Comparison of ENCODE assay signal across 8 cellular contexts in the genomic region with DNA sequence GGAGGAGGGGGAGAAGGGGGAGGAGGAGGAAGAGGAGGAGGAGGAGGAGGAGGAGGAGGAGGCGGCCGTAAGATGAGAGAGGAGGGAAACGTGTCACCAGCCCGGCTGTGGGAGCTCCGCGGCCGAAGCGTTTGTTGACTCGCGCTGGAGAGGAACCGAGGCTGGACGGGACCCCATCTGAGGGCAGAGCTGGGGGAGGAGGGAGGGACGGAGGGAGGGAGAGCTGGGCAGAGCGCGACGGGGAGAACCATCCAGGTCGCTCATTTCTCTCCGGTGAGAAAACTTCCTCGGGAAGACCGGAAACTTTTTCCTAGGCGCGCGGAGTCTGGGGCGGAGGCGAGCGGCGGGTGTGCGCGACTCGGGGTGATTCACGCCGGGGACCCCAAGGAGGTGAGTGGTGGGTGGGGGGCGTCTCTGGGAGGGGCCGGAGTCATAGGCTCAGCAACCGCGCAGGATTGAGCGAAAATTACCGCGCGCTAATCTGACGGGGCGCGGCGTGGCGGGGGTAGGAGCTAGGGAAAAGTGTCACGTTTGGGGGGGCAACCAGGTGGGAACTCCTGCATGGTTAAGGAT.
DNase-seq lines count a peak whose midpoint lies in the region; ATAC-seq and TF ChIP-seq lines count a peak whose summit lies in the region.

No MANE protein-coding gene starts in this region.

- peaks cover 7% of the 10 kb centered on the region for H3K36me3 Mint-ChIP-seq in activated T-cell treated with anti-CD3 and anti-CD28 coated beads, Interleukin-2, amount 50 U/mL, for 4 hours (ENCODE audit: insufficient read depth)

- peak overlapping the region; percentile 93 for H3K4me3 Mint-ChIP-seq in activated T-cell treated with anti-CD3 and anti-CD28 coated beads, Interleukin-2, amount 50 U/mL, for 4 hours

- no peaks in the 10 kb centered on the region for H3K9me3 Mint-ChIP-seq in activated T-cell treated with anti-CD3 and anti-CD28 coated beads, Interleukin-2, amount 50 U/mL, for 4 hours

- no peak overlapping the region for H3K4ac ChIP-seq in neuronal stem cell (ENCODE audit: low read length)

- H3K4me1 ChIP-seq in gastroesophageal sphincter (peaks cover 0 to 26% (median 0%) of the 10 kb centered on the region in 3 donors), neuronal stem cell (ENCODE audit: control insufficient read depth in 2 of 2, insufficient read depth in 1 of 2, low read depth in 1 of 2, low read length in 2 of 2) (peaks cover 10 to 24% of the 10 kb centered on the region in 2 donors)

- peaks cover 70% of the 10 kb centered on the region for H3K27me3 ChIP-seq in gastroesophageal sphincter
- no peaks in the 10 kb centered on the region for H3K27me3 ChIP-seq in neuronal stem cell (ENCODE audit: control insufficient read depth in 3 of 3, insufficient read depth in 3 of 3, low read depth in 1 of 3, low read length in 3 of 3)

- peak in 1 of 2 donors; percentile 11 for ATAC-seq in activated T-cell treated with anti-CD3 and anti-CD28 coated beads, Interleukin-2, amount 50 U/mL, for 4 hours
- ATAC-seq in gastroesophageal sphincter = no peak

- peaks cover 35% of the 10 kb centered on the region for H3K27me3 Mint-ChIP-seq in activated T-cell treated with anti-CD3 and anti-CD28 coated beads, Interleukin-2, amount 50 U/mL, for 4 hours (ENCODE audit: low read depth)

- H2AK5ac ChIP-seq in neuronal stem cell (ENCODE audit: low read depth, low read length) = peak overlapping the region; percentile 24

- H4K91ac ChIP-seq in neuronal stem cell (ENCODE audit: low read depth, low read length, poor library complexity) = no peak overlapping the region

- H3K23ac ChIP-seq in neuronal stem cell (ENCODE audit: low read depth, low read length, poor library complexity) = peak overlapping the region; percentile 77

- H3K79me1 ChIP-seq in neuronal stem cell (ENCODE audit: low read depth, low read length) = peaks cover 2% of the 10 kb centered on the region

- no peaks in the 10 kb centered on the region for H3K36me3 ChIP-seq in gastroesophageal sphincter
- H3K36me3 ChIP-seq in neuronal stem cell (replicated peaks in 1 of 2; ENCODE audit: control insufficient read depth in 2 of 2, insufficient read depth in 2 of 2, low read length in 2 of 2) = peaks cover 0 to 38% of the 10 kb centered on the region in 2 donors

- H3K9me3 ChIP-seq in gastroesophageal sphincter (no peaks in the 10 kb centered on the region), neuronal stem cell (replicated peaks in 1 of 2; ENCODE audit: control insufficient read depth in 2 of 2, insufficient read depth in 1 of 2, low read depth in 1 of 2, low read length in 2 of 2) (peaks cover 0 to 34% of the 10 kb centered on the region in 2 donors)

- peak overlapping the region; percentile 89 for H3K9ac ChIP-seq in neuronal stem cell (ENCODE audit: low read depth, low read length, poor library complexity)

- H2BK15ac ChIP-seq in neuronal stem cell (ENCODE audit: low read length) = peak overlapping the region; percentile 95

- H3K14ac ChIP-seq in neuronal stem cell (ENCODE audit: low read length) = no peak overlapping the region

- H2AFZ ChIP-seq in neuronal stem cell (ENCODE audit: low read length) = peak overlapping the region; percentile 84

- peak overlapping the region; percentile 48 for H4K8ac ChIP-seq in neuronal stem cell (ENCODE audit: low read depth, low read length)

- no peak for DNase-seq in activated T-cell treated with anti-CD3 and anti-CD28 coated beads, Interleukin-2, amount 50 U/mL, for 4 hours
- no peak for DNase-seq in activated T-cell treated with anti-CD3 and anti-CD28 coated beads, Interleukin-2, amount 50 U/mL, for 48 hours
- DNase-seq in neuronal stem cell (ENCODE audit: low spot score) = peak; percentile 42
- DNase-seq in MV-4-11 (lab: John Stamatoyannopoulos, UW) = no peak
- no peak for DNase-seq in effector CD4-positive, alpha-beta T cell
- DNase-seq in KG1 (lab: John Stamatoyannopoulos, UW) = no peak

- H3K4me2 ChIP-seq in neuronal stem cell (ENCODE audit: insufficient read depth, low read length, poor library complexity, severe bottlenecking) = peak overlapping the region; percentile 95

- peak overlapping the region; percentile 30 for H2BK12ac ChIP-seq in neuronal stem cell (ENCODE audit: low read length)

- peak overlapping the region; percentile 89 for H2BK5ac ChIP-seq in neuronal stem cell (ENCODE audit: low read length)

- TF ChIP-seq EP300 in gastroesophageal sphincter (IDR thresholded peaks at IDR 0.05) = no peak

- no peak for TF ChIP-seq CTCF in WI38 (IDR thresholded peaks at IDR 0.05; ENCODE audit: low read depth, low read length)
- no peak for TF ChIP-seq CTCF in gastroesophageal sphincter (IDR thresholded peaks at IDR 0.05)

- H3K27ac ChIP-seq in gastroesophageal sphincter = peak overlapping the region in 2 of 4 donors; percentile 38 to 64
- peak overlapping the region; percentile 60 for H3K27ac ChIP-seq in neuronal stem cell (replicated peaks; ENCODE audit: low read length)

- H3K18ac ChIP-seq in neuronal stem cell (ENCODE audit: low read length) = peak overlapping the region; percentile 93

- TF ChIP-seq POLR2A in gastroesophageal sphincter (IDR thresholded peaks at IDR 0.05) = no peak

- peaks cover 34% of the 10 kb centered on the region for H3K4me1 Mint-ChIP-seq in activated T-cell treated with anti-CD3 and anti-CD28 coated beads, Interleukin-2, amount 50 U/mL, for 4 hours (ENCODE audit: low read depth)

- peak overlapping the region; percentile 68 for H2BK120ac ChIP-seq in neuronal stem cell (ENCODE audit: low read depth, low read length)

- WGBS in gastroesophageal sphincter (ENCODE audit: low coverage in 1 of 2), 2 donors = 0 to 1% methylated on average over 14 to 43 of the region's 46 CpGs
- no CpG with 5 or more reads among the region's 46 CpGs for WGBS in neuronal stem cell (ENCODE audit: extremely low coverage in 2 of 2, insufficient read length in 2 of 2, insufficient replicate concordance in 1 of 2), 2 donors

- H3K4me3 ChIP-seq in WI38 (ENCODE audit: low read depth, low read length) = peak overlapping the region; percentile 75
- peak overlapping the region; percentile 44 to 58 for H3K4me3 ChIP-seq in gastroesophageal sphincter
- peak overlapping the region; percentile 59 to 82 for H3K4me3 ChIP-seq in neuronal stem cell (ENCODE audit: low read length in 2 of 2)
